Comparison of ENCODE assay signal across 18 cellular contexts in the genomic region with DNA sequence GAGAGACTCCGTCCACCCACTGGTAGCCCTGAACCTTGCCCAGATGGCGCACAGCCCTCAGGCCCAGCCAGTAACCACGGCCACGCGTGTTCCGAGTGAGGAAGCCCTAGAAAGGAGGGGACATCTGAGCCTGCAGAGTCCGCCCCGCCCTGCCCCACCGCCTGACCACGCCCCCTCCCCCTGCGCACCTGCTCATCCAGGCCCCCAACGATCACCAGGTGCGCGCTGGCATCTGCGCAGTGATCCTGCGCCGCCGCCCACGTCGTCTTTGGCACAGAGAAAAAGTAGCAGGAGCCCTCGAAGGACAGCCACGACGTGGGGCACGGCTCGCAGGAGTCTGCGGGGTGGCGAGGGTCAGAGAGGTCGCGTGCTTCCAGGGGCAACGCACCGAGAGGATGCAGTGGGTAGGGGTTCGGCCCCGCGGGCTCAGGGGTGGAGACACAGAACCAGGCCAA. TPM values are rescaled to one million over a fixed set of nuclear protein-coding genes. Genes with fewer than 3 reads are reported as not detected.
DNase-seq lines count a peak whose midpoint lies in the region; ATAC-seq and TF ChIP-seq lines count a peak whose summit lies in the region.
"Had no signal": no experiment of that assay in that cellular context is flagged by ENCODE, and none has a peak within 500 bp of the region (broad histone marks: within the 10 kb centered on the region; RNA-seq: fewer than 3 reads in every experiment).

No MANE protein-coding gene starts in this region.

- no peak overlapping the region for H3K27ac Mint-ChIP-seq in CD4-positive, alpha-beta T cell
- no peak overlapping the region for H3K27ac Mint-ChIP-seq in T-helper 17 cell

- no peaks in the 10 kb centered on the region for H3K36me3 Mint-ChIP-seq in CD4-positive, alpha-beta T cell (ENCODE audit: low read depth)
- peaks cover 11% of the 10 kb centered on the region for H3K36me3 Mint-ChIP-seq in T-helper 17 cell (ENCODE audit: low read depth)

- H3K9me3 Mint-ChIP-seq in CD4-positive, alpha-beta T cell, result no peaks in the 10 kb centered on the region

- no peaks in the 10 kb centered on the region for H3K9me3 ChIP-seq in CD4-positive, alpha-beta T cell (ENCODE audit: control insufficient read depth, low read length)
- no peaks in the 10 kb centered on the region for H3K9me3 ChIP-seq in T-helper 17 cell (ENCODE audit: control insufficient read depth, low read length, poor library complexity, severe bottlenecking)

- peak; percentile 24 for ATAC-seq in CD4-positive, alpha-beta T cell (ENCODE audit: poor library complexity)
- peak; percentile 30 for ATAC-seq in T-helper 17 cell
- ATAC-seq: activated CD4-positive, CD25-positive, alpha-beta regulatory T cell treated with anti-CD3 and anti-CD28 coated beads, Interleukin-2, amount 50 U/mL, for 24 hours had no signal

- no peak for TF ChIP-seq CTCF in CD4-positive, alpha-beta T cell (IDR thresholded peaks at IDR 0.05)

- intact Hi-C loops in CD4-positive, alpha-beta T cell (cut with DNase I, micrococcal nuclease), result no loop called here

- CTCF ChIA-PET in CD4-positive, alpha-beta T cell (lab: Charles Lee), result no interaction called here

- peak overlapping the region; percentile 4 for H3K4me3 Mint-ChIP-seq in CD4-positive, alpha-beta T cell
- peak overlapping the region; percentile 72 for H3K4me3 Mint-ChIP-seq in T-helper 17 cell

- H3K27ac ChIP-seq in CD4-positive, alpha-beta T cell (ENCODE audit: low read depth, low read length), result no peak overlapping the region
- H3K27ac ChIP-seq: epithelial cell of prostate, KMS-11, RWPE1 had no signal

- no peak for DNase-seq in CD4-positive, alpha-beta T cell
- peak; percentile 27 for DNase-seq in D341Med (ENCODE audit: low spot score)
- DNase-seq in T-helper 17 cell, result no peak
- peak; percentile 70 for DNase-seq in iPS-NIHi7 (ENCODE audit: extremely low spot score)
- DNase-seq in cerebellar cortex (ENCODE audit: low spot score), result no peak
- DNase-seq in NCI-H2081 (lab: John Stamatoyannopoulos, UW), result no peak
- no peak for DNase-seq in effector CD4-positive, alpha-beta T cell
- DNase-seq in stimulated activated CD8-positive, alpha-beta memory T cell treated with anti-CD3 and anti-CD28 coated beads, Interleukin-4, amount 100 ng/mL, for 48 hours, result no peak
- DNase-seq: activated T-cell treated with anti-CD3 and anti-CD28 coated beads, Interleukin-2, amount 50 U/mL, for 48 hours; left cardiac atrium; NCI-H1436 treated with DMSO at 0.1 percent for 48 hours had no signal

- peaks cover 44% of the 10 kb centered on the region for H3K27me3 ChIP-seq in CD4-positive, alpha-beta T cell (ENCODE audit: control insufficient read depth, insufficient read depth, low read length)

- peaks cover 55% of the 10 kb centered on the region for H3K27me3 Mint-ChIP-seq in CD4-positive, alpha-beta T cell
- peaks cover 44% of the 10 kb centered on the region for H3K27me3 Mint-ChIP-seq in T-helper 17 cell

- POLR2A ChIA-PET in CD4-positive, alpha-beta T cell (lab: Charles Lee), result no interaction called here

- H3K4me1 Mint-ChIP-seq in CD4-positive, alpha-beta T cell (ENCODE audit: low read depth), result peaks cover 14% of the 10 kb centered on the region
- H3K4me1 Mint-ChIP-seq in T-helper 17 cell, result peaks cover 10% of the 10 kb centered on the region

RNA-seq across cellular contexts. Expression of a gene that starts 2.1 kb away (rescaled TPM):
- total RNA-seq in CD4-positive, alpha-beta T cell, result not detected
- not detected for total RNA-seq in T-helper 17 cell
- total RNA-seq: Daoy, glomerular endothelial cell had no signal

RNA-seq across cellular contexts. Expression of a gene that starts 17.5 kb away (rescaled TPM):
- total RNA-seq in CD4-positive, alpha-beta T cell, result not detected
- not detected for total RNA-seq in T-helper 17 cell
- total RNA-seq: Daoy, glomerular endothelial cell had no signal

RNA-seq across cellular contexts. Expression of a gene that starts 27.9 kb away (rescaled TPM):
- total RNA-seq in CD4-positive, alpha-beta T cell, result not detected
- total RNA-seq in T-helper 17 cell, result 1 to 10 TPM in 1 of 2 donors, not detected in 1; 7.0 TPM
- total RNA-seq: Daoy, glomerular endothelial cell had no signal

RNA-seq across cellular contexts. Expression of a gene that starts 33.2 kb away (rescaled TPM):
- total RNA-seq in CD4-positive, alpha-beta T cell, result not detected
- under 1 TPM in 1 of 2 donors, not detected in 1; 0.17 TPM for total RNA-seq in T-helper 17 cell
- total RNA-seq: Daoy, subcutaneous adipose tissue had no signal

RNA-seq across cellular contexts. Expression of a gene that starts 49.2 kb away (rescaled TPM):
- total RNA-seq in CD4-positive, alpha-beta T cell, result 10 to 100 TPM; 41.3 to 43.4 TPM
- total RNA-seq in T-helper 17 cell, result 10 to 100 TPM; 55.5 to 69.8 TPM

Comparison
In these comparisons a context has a peak if more than half of its experiments do, and no peak if none do; other contexts are left out.
1. DNase-seq: peak in D341Med (single experiment) and iPS-NIHi7 (single experiment); none in CD4-positive, alpha-beta T cell (0 of 10), T-helper 17 cell (0 of 3), cerebellar cortex (single experiment), NCI-H2081 (0 of 2), effector CD4-positive, alpha-beta T cell (single experiment) and stimulated activated CD8-positive, alpha-beta memory T cell treated with anti-CD3 and anti-CD28 coated beads, Interleukin-4, amount 100 ng/mL, for 48 hours (single experiment).